Comparison of ENCODE assay signal across 1 cellular context in genomic region chr2:23492941-23493340, GRCh38.
A peak's percentile ranks its signal among the peaks of the same experiment; 100 is the strongest.
TF ChIP-seq lines count a peak whose summit lies in the region.

No MANE protein-coding gene starts in this region.

TF ChIP-seq in HEK293, 187 proteins besides CTCF, POLR2A, EP300 and RAD21 (continued from another document):
- TF ChIP-seq ATF2 (tag by site-specific recombination; IDR thresholded peaks at IDR 0.05; ENCODE audit: low read depth): peak; percentile 70
- no peak for TF ChIP-seq ZNF184 (tag by site-specific recombination; IDR thresholded peaks at IDR 0.05)
- TF ChIP-seq ZBTB8A (tag by site-specific recombination; IDR thresholded peaks at IDR 0.05): 0 out of 2 replicates have a peak, but pooled peaks have one; percentile 16
TF ChIP-seq in HEK293: peak in this region for 6.
